8 cellular contexts compared by ENCODE assay signal in genomic region chr9:77977210-77977611, GRCh38. TPM values are rescaled to one million over a fixed set of nuclear protein-coding genes. Genes with fewer than 3 reads are reported as not detected.
DNase-seq lines count a peak whose midpoint lies in the region; ATAC-seq and TF ChIP-seq lines count a peak whose summit lies in the region.

No MANE protein-coding gene starts in this region.

- intact Hi-C loops in left lung (cut with DNase I): no loop called here

- H3K4me3 ChIP-seq in choroid plexus epithelial cell (ENCODE audit: low read depth, low read length) (no peak overlapping the region), left lung (no peak overlapping the region)

- ATAC-seq in left lung (peak; percentile 82), GM21381 (IDR thresholded peaks at IDR 0.05; ENCODE audit: unreplicated experiment) (no peak), HG03045 (IDR thresholded peaks at IDR 0.05; ENCODE audit: unreplicated experiment) (no peak)

- H3K27me3 ChIP-seq in left lung: no peaks in the 10 kb centered on the region

- H3K9me3 ChIP-seq in left lung: no peaks in the 10 kb centered on the region

- H3K4me1 ChIP-seq in left lung: peaks cover 27 to 62% of the 10 kb centered on the region in 2 donors

- peak; percentile 29; the same call in 1 of the 2 replicates for TF ChIP-seq CTCF in VCaP (conservative IDR thresholded peaks at IDR 0.05)
- TF ChIP-seq CTCF in choroid plexus epithelial cell (conservative IDR thresholded peaks at IDR 0.05; ENCODE audit: low read depth, low read length): peak; percentile 86
- TF ChIP-seq CTCF in left lung (IDR thresholded peaks at IDR 0.05): peak; percentile 41 to 54

- H3K27ac ChIP-seq in VCaP: no peak overlapping the region
- peak overlapping the region in 1 of 2 donors; percentile 77 for H3K27ac ChIP-seq in left lung

- no peak for TF ChIP-seq EP300 in Ishikawa (IDR thresholded peaks at IDR 0.05; ENCODE audit: borderline replicate concordance)

- H3K36me3 ChIP-seq in left lung: peaks cover 0 to 4% of the 10 kb centered on the region in 2 donors

- peak; percentile 47 for DNase-seq in D341Med (ENCODE audit: low spot score)
- DNase-seq in choroid plexus epithelial cell (ENCODE audit: low read depth): peak; percentile 95
- peak in 1 of 2 donors; percentile 51 for DNase-seq in left lung
- peak; percentile 5 to 15 for DNase-seq in stimulated activated CD8-positive, alpha-beta memory T cell treated with anti-CD3 and anti-CD28 coated beads, Interleukin-15, amount 100 ng/mL, for 4 hours (ENCODE audit: low read depth in 2 of 2)

- TF ChIP-seq RAD21 in Ishikawa (IDR thresholded peaks at IDR 0.05; ENCODE audit: low read depth): peak; percentile 75

TF ChIP-seq in Ishikawa, 13 proteins besides CTCF, POLR2A, EP300 and RAD21:
- TF ChIP-seq ZBTB7A (IDR thresholded peaks at IDR 0.05; ENCODE audit: low read depth): no peak
- TF ChIP-seq TAF1 (IDR thresholded peaks at IDR 0.05; ENCODE audit: low read depth): no peak
- no peak for TF ChIP-seq FOXM1 (IDR thresholded peaks at IDR 0.05; ENCODE audit: borderline replicate concordance, low read depth)
- no peak for TF ChIP-seq MAX (IDR thresholded peaks at IDR 0.05)
- no peak for TF ChIP-seq YY1 (IDR thresholded peaks at IDR 0.05; ENCODE audit: low read depth)
- TF ChIP-seq NFIC (IDR thresholded peaks at IDR 0.05): no peak
- TF ChIP-seq USF1 (IDR thresholded peaks at IDR 0.05): no peak
- TF ChIP-seq TCF12 (IDR thresholded peaks at IDR 0.05; ENCODE audit: low read depth): no peak
- TF ChIP-seq CREB1 (IDR thresholded peaks at IDR 0.05; ENCODE audit: low read depth): no peak
- TF ChIP-seq CEBPB (IDR thresholded peaks at IDR 0.05): no peak
- no peak for TF ChIP-seq REST (IDR thresholded peaks at IDR 0.05; ENCODE audit: low read depth)
- TF ChIP-seq EGR1 (IDR thresholded peaks at IDR 0.05): no peak
- no peak for TF ChIP-seq TEAD4 (IDR thresholded peaks at IDR 0.05)
TF ChIP-seq in Ishikawa: peak in this region for 0.

RNA-seq across cellular contexts. Expression of gene GNAQ, which starts 54.4 kb away (rescaled TPM):
- 10 to 100 TPM; 82.1 to 95.5 TPM for total RNA-seq in left lung

Comparison
In these comparisons a context has a peak if more than half of its experiments do, and no peak if none do; other contexts are left out.
1. CTCF ChIP-seq: peak in every context shown above with its lines; median percentile 86 in choroid plexus epithelial cell; 48 in left lung; 29 in VCaP.